9 cellular contexts compared by ENCODE assay signal in the genomic region with DNA sequence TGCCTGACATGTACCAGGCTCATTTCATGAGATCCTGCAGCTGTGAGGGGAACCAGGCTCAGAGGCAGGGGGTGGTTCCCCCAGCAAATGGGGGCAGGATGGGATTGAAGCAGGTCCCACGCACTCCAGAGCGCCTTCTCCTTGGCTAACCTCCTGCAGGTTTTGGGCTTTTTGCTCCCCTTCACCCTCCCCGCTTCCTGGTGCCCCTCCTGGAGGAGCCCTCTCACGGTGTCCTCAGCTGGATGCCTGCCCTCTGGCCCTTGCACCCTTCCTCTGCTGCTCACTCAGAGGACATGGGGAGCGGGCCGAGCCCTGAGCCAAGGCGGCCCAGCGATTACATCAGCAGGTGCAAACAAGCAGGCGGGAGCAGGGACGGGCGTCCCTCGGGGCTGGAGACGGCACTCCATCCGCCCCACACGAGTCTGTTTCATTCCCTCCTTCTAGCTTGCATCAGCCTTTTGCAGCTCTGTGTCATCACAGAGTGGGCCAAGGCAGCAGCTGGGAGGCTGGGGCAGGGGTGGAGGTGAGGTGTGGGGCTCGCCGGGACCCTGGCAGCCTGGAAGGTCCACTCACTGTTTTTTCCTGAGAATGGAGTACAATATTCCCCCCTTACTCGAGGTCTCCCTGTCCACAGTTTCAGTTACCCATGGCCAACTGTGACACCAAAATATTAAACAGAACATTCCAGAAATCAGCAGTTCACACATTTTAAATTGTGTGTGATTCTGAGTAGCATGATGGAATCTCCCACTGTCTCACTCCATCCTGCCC. TPM values are rescaled to one million over a fixed set of nuclear protein-coding genes. Genes with fewer than 3 reads are reported as not detected.
DNase-seq lines count a peak whose midpoint lies in the region; ATAC-seq, FAIRE-seq and TF ChIP-seq lines count a peak whose summit lies in the region.
"Had no signal": no experiment of that assay in that cellular context is flagged by ENCODE, and none has a peak within 500 bp of the region (broad histone marks: within the 10 kb centered on the region; RNA-seq: fewer than 3 reads in every experiment).

No MANE protein-coding gene starts in this region.

- H3K9me3 ChIP-seq in MG63: no peaks in the 10 kb centered on the region
- no peaks in the 10 kb centered on the region for H3K9me3 ChIP-seq in lower lobe of right lung
- H3K9me3 ChIP-seq in effector memory CD4-positive, alpha-beta T cell (ENCODE audit: control insufficient read depth, low read length): no peaks in the 10 kb centered on the region
- H3K9me3 ChIP-seq: adrenal gland had no signal

- intact Hi-C loops in lower lobe of right lung (cut with DNase I): no loop called here

- H3K27me3 ChIP-seq in MG63 (no peaks in the 10 kb centered on the region), bronchial epithelial cell (ENCODE audit: control insufficient read depth, insufficient read depth, low read length) (no peaks in the 10 kb centered on the region), lower lobe of right lung (ENCODE audit: low read depth) (no peaks in the 10 kb centered on the region)
- H3K27me3 ChIP-seq in effector memory CD4-positive, alpha-beta T cell (replicated peaks; ENCODE audit: control insufficient read depth, insufficient read depth, low read length, poor library complexity, severe bottlenecking): no peaks in the 10 kb centered on the region
- H3K27me3 ChIP-seq: adrenal gland had no signal

- no peak overlapping the region for H3K4me3 ChIP-seq in MG63
- H3K4me3 ChIP-seq in bronchial epithelial cell (ENCODE audit: low read depth, low read length): no peak overlapping the region
- no peak overlapping the region for H3K4me3 ChIP-seq in lower lobe of right lung
- no peak overlapping the region for H3K4me3 ChIP-seq in effector memory CD4-positive, alpha-beta T cell (ENCODE audit: insufficient read depth, low read depth, low read length, poor library complexity, severe bottlenecking)
- H3K4me3 ChIP-seq: adrenal gland had no signal

- DNase-seq in AG08396 (ENCODE audit: low spot score) (peak; percentile 73), MG63 (peak; percentile 92), bronchial epithelial cell (ENCODE audit: low read depth) (peak; percentile 14), lower lobe of right lung (no peak), NCI-H2196 treated with DMSO at 0.1 percent for 48 hours (lab: John Stamatoyannopoulos, UW; ENCODE audit: unreplicated experiment) (no peak), T-helper 1 cell (no peak), pons (ENCODE audit: low spot score) (no peak)
- DNase-seq in effector memory CD4-positive, alpha-beta T cell: no peak

- H3K4me1 ChIP-seq in lower lobe of right lung: peaks cover 8% of the 10 kb centered on the region
- no peaks in the 10 kb centered on the region for H3K4me1 ChIP-seq in effector memory CD4-positive, alpha-beta T cell (ENCODE audit: control insufficient read depth, insufficient read depth, low read length, poor library complexity, severe bottlenecking)

- H3K27ac ChIP-seq in lower lobe of right lung: no peak overlapping the region
- no peak overlapping the region for H3K27ac ChIP-seq in effector memory CD4-positive, alpha-beta T cell (ENCODE audit: insufficient read depth, low read length, poor library complexity, severe bottlenecking)

- ATAC-seq in lower lobe of right lung: peak; percentile 20 to 29

- TF ChIP-seq CTCF in bronchial epithelial cell (IDR thresholded peaks at IDR 0.05; ENCODE audit: insufficient read depth, low read length, severe bottlenecking) (no peak), lower lobe of right lung (IDR thresholded peaks at IDR 0.05) (no peak)

- no peak for FAIRE-seq in bronchial epithelial cell (lab: Jason Lieb, UNC)

- H3K36me3 ChIP-seq in MG63 (no peaks in the 10 kb centered on the region), bronchial epithelial cell (ENCODE audit: control insufficient read depth, insufficient read depth, low read length) (peaks cover 2% of the 10 kb centered on the region), lower lobe of right lung (no peaks in the 10 kb centered on the region)
- no peaks in the 10 kb centered on the region for H3K36me3 ChIP-seq in effector memory CD4-positive, alpha-beta T cell (ENCODE audit: control insufficient read depth, insufficient read depth, low read length)
- H3K36me3 ChIP-seq: adrenal gland had no signal

RNA-seq across cellular contexts. Expression of a gene that starts 52.7 kb away (rescaled TPM):
- total RNA-seq in MG63 (2014; rRNA removed; shearing (Covaris generic); ENCODE audit: low replicate concordance): 0.92 TPM in 1 of 2 replicates, not detected in the other
- total RNA-seq in bronchial epithelial cell (0.53 and 0.77 TPM in 2 replicates), lower lobe of right lung (13.2 TPM)

RNA-seq across cellular contexts. Expression of a gene that starts 54.0 kb away (rescaled TPM):
- 8.0 and 11.4 TPM in 2 replicates for total RNA-seq in MG63 (2014; rRNA removed; shearing (Covaris generic); ENCODE audit: low replicate concordance)
- 36.6 and 62.5 TPM in 2 replicates for total RNA-seq in bronchial epithelial cell
- total RNA-seq in lower lobe of right lung: 22.2 TPM

Comparison
In these comparisons a context has a peak if more than half of its experiments do, and no peak if none do; other contexts are left out.
1. DNase-seq: peak in AG08396 (single experiment), MG63 (single experiment) and bronchial epithelial cell (single experiment); none in lower lobe of right lung (single experiment), NCI-H2196 treated with DMSO at 0.1 percent for 48 hours (single experiment), effector memory CD4-positive, alpha-beta T cell (0 of 3), T-helper 1 cell (0 of 5) and pons (single experiment).